Comparison of ENCODE assay signal across 8 cellular contexts in the genomic region with DNA sequence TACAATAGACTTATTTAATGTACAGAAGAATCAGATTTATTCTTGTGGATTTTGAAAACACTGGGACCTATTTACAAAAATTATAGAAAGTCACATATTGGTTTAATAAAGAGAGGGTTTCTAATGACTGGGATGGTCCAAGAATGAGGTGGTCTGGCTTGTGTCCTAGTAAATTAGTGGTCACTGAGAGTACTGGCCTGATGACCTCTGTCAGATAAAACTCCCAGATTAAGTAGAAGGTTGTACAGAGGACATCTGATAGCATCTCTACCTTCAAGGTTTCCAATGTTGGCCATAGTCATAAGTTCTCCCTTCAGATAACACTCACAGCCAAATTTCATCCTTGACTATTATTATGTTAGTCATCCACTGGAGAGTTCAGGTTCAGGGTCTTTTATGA.
"Had no signal": no experiment of that assay in that cellular context is flagged by ENCODE, and none has a peak within 500 bp of the region (broad histone marks: within the 10 kb centered on the region; RNA-seq: fewer than 3 reads in every experiment).

No MANE protein-coding gene starts in this region.

- H3K27ac ChIP-seq: HL-60, KMS-11 had no signal

- H3K9ac ChIP-seq: KMS-11 had no signal

- H3K4me2 ChIP-seq: KMS-11 had no signal

- DNase-seq: IMR-90, KBM-7, KG1 had no signal

- FAIRE-seq: HepG2, HTR-8/SVneo, K562 had no signal

- H3K4me3 ChIP-seq: K562 had no signal

- ATAC-seq: HepG2, K562 had no signal
